Comparison of ENCODE assay signal across 1 cellular context in the genomic region with DNA sequence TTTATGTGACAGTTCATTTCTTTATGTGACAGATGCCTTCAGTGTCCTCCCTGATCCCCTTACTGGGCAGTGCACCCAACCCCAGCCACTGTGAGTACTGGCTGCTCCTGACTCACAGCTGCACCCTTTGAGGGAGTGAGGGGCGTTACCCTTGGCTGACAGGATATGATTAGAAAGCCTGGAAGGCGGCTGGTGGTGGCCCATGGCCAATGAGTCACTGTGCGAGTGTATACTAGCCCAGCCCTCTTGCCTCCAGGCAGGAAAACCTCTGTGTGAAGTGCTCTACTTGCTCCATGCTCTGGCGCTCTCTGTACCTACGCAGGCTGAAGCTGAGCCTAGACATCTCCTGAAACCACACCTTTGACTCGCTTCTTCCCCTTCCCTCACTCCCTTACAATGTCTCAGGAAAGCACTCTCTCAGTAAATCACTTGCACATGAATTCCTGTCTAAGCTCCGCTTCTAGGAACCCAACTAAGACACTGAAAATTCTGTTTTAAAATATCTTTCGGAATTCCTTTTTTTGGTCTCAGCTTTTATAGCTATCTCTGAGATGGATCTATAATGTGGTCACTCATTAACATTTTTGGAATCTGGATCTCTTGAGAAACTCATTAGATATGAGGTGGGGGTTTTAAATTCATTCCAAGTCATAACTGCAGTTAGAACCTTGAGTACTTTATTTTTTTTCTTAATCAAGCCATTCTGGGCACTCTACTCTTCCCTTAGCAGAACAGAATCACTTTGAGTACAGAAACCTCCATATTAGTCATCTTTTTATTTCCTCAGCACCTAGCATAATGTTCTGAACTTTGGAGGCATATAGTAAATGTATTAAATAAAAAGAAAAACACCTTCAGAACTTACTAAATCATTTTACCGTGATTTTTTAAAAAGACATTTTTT.
TF ChIP-seq lines count a peak whose summit lies in the region.

No MANE protein-coding gene starts in this region.

TF ChIP-seq in WTC11, 78 proteins besides CTCF, POLR2A, EP300 and RAD21 (continued from another document):
- TF ChIP-seq, protein P1, sequence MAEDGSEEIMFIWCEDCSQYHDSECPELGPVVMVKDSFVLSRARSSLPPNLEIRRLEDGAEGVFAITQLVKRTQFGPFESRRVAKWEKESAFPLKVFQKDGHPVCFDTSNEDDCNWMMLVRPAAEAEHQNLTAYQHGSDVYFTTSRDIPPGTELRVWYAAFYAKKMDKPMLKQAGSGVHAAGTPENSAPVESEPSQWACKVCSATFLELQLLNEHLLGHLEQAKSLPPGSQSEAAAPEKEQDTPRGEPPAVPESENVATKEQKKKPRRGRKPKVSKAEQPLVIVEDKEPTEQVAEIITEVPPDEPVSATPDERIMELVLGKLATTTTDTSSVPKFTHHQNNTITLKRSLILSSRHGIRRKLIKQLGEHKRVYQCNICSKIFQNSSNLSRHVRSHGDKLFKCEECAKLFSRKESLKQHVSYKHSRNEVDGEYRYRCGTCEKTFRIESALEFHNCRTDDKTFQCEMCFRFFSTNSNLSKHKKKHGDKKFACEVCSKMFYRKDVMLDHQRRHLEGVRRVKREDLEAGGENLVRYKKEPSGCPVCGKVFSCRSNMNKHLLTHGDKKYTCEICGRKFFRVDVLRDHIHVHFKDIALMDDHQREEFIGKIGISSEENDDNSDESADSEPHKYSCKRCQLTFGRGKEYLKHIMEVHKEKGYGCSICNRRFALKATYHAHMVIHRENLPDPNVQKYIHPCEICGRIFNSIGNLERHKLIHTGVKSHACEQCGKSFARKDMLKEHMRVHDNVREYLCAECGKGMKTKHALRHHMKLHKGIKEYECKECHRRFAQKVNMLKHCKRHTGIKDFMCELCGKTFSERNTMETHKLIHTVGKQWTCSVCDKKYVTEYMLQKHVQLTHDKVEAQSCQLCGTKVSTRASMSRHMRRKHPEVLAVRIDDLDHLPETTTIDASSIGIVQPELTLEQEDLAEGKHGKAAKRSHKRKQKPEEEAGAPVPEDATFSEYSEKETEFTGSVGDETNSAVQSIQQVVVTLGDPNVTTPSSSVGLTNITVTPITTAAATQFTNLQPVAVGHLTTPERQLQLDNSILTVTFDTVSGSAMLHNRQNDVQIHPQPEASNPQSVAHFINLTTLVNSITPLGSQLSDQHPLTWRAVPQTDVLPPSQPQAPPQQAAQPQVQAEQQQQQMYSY (CRISPR knock-in tag; IDR thresholded peaks at IDR 0.05), result no peak
- TF ChIP-seq NFYB (CRISPR knock-in tag; conservative IDR thresholded peaks at IDR 0.05; ENCODE audit: low read depth), result no peak
- TF ChIP-seq, protein P2, sequence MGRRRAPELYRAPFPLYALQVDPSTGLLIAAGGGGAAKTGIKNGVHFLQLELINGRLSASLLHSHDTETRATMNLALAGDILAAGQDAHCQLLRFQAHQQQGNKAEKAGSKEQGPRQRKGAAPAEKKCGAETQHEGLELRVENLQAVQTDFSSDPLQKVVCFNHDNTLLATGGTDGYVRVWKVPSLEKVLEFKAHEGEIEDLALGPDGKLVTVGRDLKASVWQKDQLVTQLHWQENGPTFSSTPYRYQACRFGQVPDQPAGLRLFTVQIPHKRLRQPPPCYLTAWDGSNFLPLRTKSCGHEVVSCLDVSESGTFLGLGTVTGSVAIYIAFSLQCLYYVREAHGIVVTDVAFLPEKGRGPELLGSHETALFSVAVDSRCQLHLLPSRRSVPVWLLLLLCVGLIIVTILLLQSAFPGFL (CRISPR knock-in tag; IDR thresholded peaks at IDR 0.05; ENCODE audit: borderline replicate concordance), result no peak
- TF ChIP-seq PRRX2 (CRISPR knock-in tag; IDR thresholded peaks at IDR 0.05), result no peak
- TF ChIP-seq, protein P3, sequence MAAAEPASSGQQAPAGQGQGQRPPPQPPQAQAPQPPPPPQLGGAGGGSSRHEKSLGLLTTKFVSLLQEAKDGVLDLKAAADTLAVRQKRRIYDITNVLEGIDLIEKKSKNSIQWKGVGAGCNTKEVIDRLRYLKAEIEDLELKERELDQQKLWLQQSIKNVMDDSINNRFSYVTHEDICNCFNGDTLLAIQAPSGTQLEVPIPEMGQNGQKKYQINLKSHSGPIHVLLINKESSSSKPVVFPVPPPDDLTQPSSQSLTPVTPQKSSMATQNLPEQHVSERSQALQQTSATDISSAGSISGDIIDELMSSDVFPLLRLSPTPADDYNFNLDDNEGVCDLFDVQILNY (CRISPR knock-in tag; IDR thresholded peaks at IDR 0.05), result no peak
- TF ChIP-seq FOXK1 (CRISPR knock-in tag; IDR thresholded peaks at IDR 0.05), result no peak
- TF ChIP-seq, protein P4, sequence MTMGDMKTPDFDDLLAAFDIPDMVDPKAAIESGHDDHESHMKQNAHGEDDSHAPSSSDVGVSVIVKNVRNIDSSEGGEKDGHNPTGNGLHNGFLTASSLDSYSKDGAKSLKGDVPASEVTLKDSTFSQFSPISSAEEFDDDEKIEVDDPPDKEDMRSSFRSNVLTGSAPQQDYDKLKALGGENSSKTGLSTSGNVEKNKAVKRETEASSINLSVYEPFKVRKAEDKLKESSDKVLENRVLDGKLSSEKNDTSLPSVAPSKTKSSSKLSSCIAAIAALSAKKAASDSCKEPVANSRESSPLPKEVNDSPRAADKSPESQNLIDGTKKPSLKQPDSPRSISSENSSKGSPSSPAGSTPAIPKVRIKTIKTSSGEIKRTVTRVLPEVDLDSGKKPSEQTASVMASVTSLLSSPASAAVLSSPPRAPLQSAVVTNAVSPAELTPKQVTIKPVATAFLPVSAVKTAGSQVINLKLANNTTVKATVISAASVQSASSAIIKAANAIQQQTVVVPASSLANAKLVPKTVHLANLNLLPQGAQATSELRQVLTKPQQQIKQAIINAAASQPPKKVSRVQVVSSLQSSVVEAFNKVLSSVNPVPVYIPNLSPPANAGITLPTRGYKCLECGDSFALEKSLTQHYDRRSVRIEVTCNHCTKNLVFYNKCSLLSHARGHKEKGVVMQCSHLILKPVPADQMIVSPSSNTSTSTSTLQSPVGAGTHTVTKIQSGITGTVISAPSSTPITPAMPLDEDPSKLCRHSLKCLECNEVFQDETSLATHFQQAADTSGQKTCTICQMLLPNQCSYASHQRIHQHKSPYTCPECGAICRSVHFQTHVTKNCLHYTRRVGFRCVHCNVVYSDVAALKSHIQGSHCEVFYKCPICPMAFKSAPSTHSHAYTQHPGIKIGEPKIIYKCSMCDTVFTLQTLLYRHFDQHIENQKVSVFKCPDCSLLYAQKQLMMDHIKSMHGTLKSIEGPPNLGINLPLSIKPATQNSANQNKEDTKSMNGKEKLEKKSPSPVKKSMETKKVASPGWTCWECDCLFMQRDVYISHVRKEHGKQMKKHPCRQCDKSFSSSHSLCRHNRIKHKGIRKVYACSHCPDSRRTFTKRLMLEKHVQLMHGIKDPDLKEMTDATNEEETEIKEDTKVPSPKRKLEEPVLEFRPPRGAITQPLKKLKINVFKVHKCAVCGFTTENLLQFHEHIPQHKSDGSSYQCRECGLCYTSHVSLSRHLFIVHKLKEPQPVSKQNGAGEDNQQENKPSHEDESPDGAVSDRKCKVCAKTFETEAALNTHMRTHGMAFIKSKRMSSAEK (CRISPR knock-in tag; IDR thresholded peaks at IDR 0.05; ENCODE audit: borderline replicate concordance), result no peak
- TF ChIP-seq ZNF232 (CRISPR knock-in tag; IDR thresholded peaks at IDR 0.05), result no peak
- TF ChIP-seq, protein P5, sequence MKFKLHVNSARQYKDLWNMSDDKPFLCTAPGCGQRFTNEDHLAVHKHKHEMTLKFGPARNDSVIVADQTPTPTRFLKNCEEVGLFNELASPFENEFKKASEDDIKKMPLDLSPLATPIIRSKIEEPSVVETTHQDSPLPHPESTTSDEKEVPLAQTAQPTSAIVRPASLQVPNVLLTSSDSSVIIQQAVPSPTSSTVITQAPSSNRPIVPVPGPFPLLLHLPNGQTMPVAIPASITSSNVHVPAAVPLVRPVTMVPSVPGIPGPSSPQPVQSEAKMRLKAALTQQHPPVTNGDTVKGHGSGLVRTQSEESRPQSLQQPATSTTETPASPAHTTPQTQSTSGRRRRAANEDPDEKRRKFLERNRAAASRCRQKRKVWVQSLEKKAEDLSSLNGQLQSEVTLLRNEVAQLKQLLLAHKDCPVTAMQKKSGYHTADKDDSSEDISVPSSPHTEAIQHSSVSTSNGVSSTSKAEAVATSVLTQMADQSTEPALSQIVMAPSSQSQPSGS (CRISPR knock-in tag; IDR thresholded peaks at IDR 0.05; ENCODE audit: borderline replicate concordance, low read depth), result no peak
- TF ChIP-seq, protein P6, sequence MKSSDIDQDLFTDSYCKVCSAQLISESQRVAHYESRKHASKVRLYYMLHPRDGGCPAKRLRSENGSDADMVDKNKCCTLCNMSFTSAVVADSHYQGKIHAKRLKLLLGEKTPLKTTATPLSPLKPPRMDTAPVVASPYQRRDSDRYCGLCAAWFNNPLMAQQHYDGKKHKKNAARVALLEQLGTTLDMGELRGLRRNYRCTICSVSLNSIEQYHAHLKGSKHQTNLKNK (CRISPR knock-in tag; IDR thresholded peaks at IDR 0.05), result no peak
- TF ChIP-seq, protein P7, sequence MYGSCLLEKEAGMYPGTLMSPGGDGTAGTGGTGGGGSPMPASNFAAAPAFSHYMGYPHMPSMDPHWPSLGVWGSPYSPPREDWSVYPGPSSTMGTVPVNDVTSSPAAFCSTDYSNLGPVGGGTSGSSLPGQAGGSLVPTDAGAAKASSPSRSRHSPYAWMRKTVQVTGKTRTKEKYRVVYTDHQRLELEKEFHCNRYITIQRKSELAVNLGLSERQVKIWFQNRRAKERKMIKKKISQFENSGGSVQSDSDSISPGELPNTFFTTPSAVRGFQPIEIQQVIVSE (CRISPR knock-in tag; IDR thresholded peaks at IDR 0.05; ENCODE audit: borderline replicate concordance), result no peak
- no peak for TF ChIP-seq NFATC4 (CRISPR knock-in tag; IDR thresholded peaks at IDR 0.05)
TF ChIP-seq in WTC11: peak in this region for 0.
